ENCODE assay signal across 1 cellular context in the genomic region with DNA sequence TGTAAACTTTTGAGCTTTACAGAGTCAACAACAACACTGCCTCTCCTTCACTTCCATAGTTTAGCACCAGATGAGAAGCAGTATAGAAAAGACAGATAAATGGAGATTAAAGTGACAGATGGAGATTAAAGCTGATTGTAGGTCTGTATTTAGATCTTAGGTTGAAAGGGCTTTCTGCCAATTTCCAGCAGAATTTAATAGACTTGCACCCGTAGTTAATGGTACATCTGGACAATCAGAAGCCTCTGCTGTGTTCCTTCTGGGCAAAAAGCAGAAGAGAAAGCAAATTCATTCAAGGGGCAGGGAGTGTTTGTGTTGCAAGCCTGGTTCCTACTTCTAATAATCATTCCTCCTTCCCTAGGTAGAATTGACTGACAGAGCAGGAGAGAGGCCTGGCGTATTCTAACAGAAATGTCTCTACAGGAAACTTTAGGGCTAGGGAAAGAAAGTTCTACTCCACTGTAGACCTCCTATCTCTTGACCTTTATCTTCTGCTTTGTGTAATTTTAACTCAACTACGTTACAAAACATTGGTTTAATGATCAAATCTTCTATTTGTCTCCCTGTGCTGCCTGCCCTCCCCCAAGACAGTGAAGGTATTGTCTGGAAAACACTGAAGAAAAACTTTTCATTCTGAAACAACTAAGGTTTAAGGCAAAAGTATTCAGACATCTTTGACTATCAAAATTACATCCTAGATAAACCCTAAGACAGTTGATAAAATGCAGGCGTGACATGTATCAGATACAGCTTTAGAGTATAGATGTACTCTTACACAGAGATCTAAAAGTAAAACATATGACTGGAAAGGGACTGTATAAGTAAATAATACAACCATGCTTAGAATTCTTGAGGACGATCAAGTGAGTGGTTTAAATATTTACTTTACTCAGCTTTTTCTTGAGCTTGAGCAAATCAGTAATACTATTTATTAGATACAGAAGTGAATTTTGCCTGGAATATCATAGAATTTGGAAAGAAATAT.
TF ChIP-seq lines count a peak whose summit lies in the region.

No MANE protein-coding gene starts in this region.

TF ChIP-seq in HEK293T, 16 proteins besides CTCF, POLR2A, EP300 and RAD21 (continued from another document):
- no peak for TF ChIP-seq CTBP1 (IDR thresholded peaks at IDR 0.05; ENCODE audit: borderline replicate concordance)
